9 cellular contexts compared by ENCODE assay signal in genomic region chr5:140182803-140183367, GRCh38. TPM values are rescaled to one million over a fixed set of nuclear protein-coding genes. Genes with fewer than 3 reads are reported as not detected.
DNase-seq lines count a peak whose midpoint lies in the region; ATAC-seq lines count a peak whose summit lies in the region.
"Had no signal": no experiment of that assay in that cellular context is flagged by ENCODE, and none has a peak within 500 bp of the region (broad histone marks: within the 10 kb centered on the region; RNA-seq: fewer than 3 reads in every experiment).

No MANE protein-coding gene starts in this region.

- H3K36me3 ChIP-seq in rectal smooth muscle tissue (ENCODE audit: control insufficient read depth, insufficient read depth, low read length) = no peaks in the 10 kb centered on the region

- in situ Hi-C loops in SK-MEL-5 (cut with HindIII; ENCODE audit: low pct_unique_long_range_greater_than_20kb, low sequenced_read_pairs) = no loop called here

- DNase-seq in Daoy (ENCODE audit: low read depth) (peak; percentile 50), SK-MEL-5 (ENCODE audit: low read depth, low spot score) (peak; percentile 85), foreskin melanocyte (peak; percentile 89), putamen (ENCODE audit: low spot score) (no peak), T-helper 9 cell (no peak), T-helper 1 cell (no peak)
- DNase-seq: NK-92 treated with Interleukin-12 subunit alpha and Interleukin-12 subunit beta, amount 100 ng/mL, for 24 hours had no signal

- peaks cover 11% of the 10 kb centered on the region for H3K4me1 ChIP-seq in rectal smooth muscle tissue (ENCODE audit: control insufficient read depth, insufficient read depth, low read length)

- ATAC-seq in GM18517 (IDR thresholded peaks at IDR 0.05; ENCODE audit: unreplicated experiment) = no peak

- H3K27ac ChIP-seq in rectal smooth muscle tissue (ENCODE audit: low read depth, low read length) = peak overlapping the region; percentile 21

- H3K4me3 ChIP-seq in rectal smooth muscle tissue (ENCODE audit: low read length) = no peak overlapping the region

- no peaks in the 10 kb centered on the region for H3K27me3 ChIP-seq in rectal smooth muscle tissue (ENCODE audit: control insufficient read depth, insufficient read depth, low read length)

- no peak overlapping the region for H3K9ac ChIP-seq in rectal smooth muscle tissue (ENCODE audit: low read length)

RNA-seq across cellular contexts. Expression of gene CYSTM1, which starts 7.9 kb away (rescaled TPM):
- 23.8 and 28.2 TPM in 2 replicates for total RNA-seq in Daoy (2014; rRNA removed; shearing (Covaris generic))
- total RNA-seq in SK-MEL-5 (2014; rRNA removed; shearing (Covaris generic)) = 182 and 186 TPM in 2 replicates
- polyA plus RNA-seq in SK-MEL-5 (2015; cell fraction: cytosol; rRNA removed) = 175 and 190 TPM in 2 replicates
- 14.5 and 28.8 TPM in 2 replicates for polyA plus RNA-seq in SK-MEL-5 (2015; cell fraction: nucleus; rRNA removed)

RNA-seq across cellular contexts. Expression of gene IGIP, which starts 57.1 kb away (rescaled TPM):
- 1.6 and 1.8 TPM in 2 replicates for total RNA-seq in Daoy (2014; rRNA removed; shearing (Covaris generic))
- total RNA-seq in SK-MEL-5 (2014; rRNA removed; shearing (Covaris generic)) = 1.9 and 2.0 TPM in 2 replicates
- 1.5 and 1.6 TPM in 2 replicates for polyA plus RNA-seq in SK-MEL-5 (2015; cell fraction: cytosol; rRNA removed)
- polyA plus RNA-seq in SK-MEL-5 (2015; cell fraction: nucleus; rRNA removed) = 13.3 and 14.3 TPM in 2 replicates

Comparison
In these comparisons a context has a peak if more than half of its experiments do, and no peak if none do; other contexts are left out.
1. DNase-seq: peak in Daoy (single experiment), SK-MEL-5 (single experiment) and foreskin melanocyte (single experiment); none in putamen (single experiment), T-helper 9 cell (single experiment) and T-helper 1 cell (0 of 5).